ENCODE assay signal across 1 cellular context in genomic region chr1:232620356-232620841, GRCh38.
TF ChIP-seq lines count a peak whose summit lies in the region.

No MANE protein-coding gene starts in this region.

TF ChIP-seq in K562, 482 proteins besides CTCF, POLR2A, EP300 and RAD21 (continued from another document):
- no peak for TF ChIP-seq MXI1 (IDR thresholded peaks at IDR 0.05; ENCODE audit: low read depth, low read length)
- TF ChIP-seq WHSC1 (IDR thresholded peaks at IDR 0.05; ENCODE audit: low read length): no peak
- TF ChIP-seq CLOCK (CRISPR knock-in tag; IDR thresholded peaks at IDR 0.05; ENCODE audit: borderline replicate concordance): no peak
- peak; percentile 94 for TF ChIP-seq NFIC (IDR thresholded peaks at IDR 0.05)
- TF ChIP-seq, protein P1, sequence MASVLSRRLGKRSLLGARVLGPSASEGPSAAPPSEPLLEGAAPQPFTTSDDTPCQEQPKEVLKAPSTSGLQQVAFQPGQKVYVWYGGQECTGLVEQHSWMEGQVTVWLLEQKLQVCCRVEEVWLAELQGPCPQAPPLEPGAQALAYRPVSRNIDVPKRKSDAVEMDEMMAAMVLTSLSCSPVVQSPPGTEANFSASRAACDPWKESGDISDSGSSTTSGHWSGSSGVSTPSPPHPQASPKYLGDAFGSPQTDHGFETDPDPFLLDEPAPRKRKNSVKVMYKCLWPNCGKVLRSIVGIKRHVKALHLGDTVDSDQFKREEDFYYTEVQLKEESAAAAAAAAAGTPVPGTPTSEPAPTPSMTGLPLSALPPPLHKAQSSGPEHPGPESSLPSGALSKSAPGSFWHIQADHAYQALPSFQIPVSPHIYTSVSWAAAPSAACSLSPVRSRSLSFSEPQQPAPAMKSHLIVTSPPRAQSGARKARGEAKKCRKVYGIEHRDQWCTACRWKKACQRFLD (CRISPR knock-in tag; IDR thresholded peaks at IDR 0.05): no peak
- TF ChIP-seq GTF3C2 (IDR thresholded peaks at IDR 0.05; ENCODE audit: borderline replicate concordance, extremely low read depth, insufficient read length): no peak
- TF ChIP-seq, protein P2, sequence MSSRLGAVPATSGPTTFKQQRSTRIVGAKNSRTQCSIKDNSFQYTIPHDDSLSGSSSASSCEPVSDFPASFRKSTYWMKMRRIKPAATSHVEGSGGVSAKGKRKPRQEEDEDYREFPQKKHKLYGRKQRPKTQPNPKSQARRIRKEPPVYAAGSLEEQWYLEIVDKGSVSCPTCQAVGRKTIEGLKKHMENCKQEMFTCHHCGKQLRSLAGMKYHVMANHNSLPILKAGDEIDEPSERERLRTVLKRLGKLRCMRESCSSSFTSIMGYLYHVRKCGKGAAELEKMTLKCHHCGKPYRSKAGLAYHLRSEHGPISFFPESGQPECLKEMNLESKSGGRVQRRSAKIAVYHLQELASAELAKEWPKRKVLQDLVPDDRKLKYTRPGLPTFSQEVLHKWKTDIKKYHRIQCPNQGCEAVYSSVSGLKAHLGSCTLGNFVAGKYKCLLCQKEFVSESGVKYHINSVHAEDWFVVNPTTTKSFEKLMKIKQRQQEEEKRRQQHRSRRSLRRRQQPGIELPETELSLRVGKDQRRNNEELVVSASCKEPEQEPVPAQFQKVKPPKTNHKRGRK (tag; IDR thresholded peaks at IDR 0.05): no peak
